Comparison of ENCODE assay signal across 21 cellular contexts in the genomic region with DNA sequence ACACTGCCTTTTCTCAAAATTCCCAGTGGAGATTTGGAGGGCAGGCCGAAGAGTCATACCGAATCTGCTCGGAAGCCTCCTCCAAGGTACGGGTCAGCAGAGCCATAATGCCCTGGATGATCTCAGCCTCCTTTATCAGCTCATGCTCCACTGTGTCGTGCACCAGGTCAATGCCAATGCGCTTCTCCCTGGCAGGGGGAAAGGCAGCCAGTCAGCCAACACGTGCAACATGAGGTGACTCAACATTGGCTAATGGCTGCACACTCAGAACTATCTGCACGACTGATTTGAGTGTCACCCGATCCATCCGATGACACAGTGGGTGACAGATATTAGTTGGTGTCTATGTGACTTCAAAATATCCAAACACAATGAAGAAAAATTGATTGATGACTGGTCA. TPM values are rescaled to one million over a fixed set of nuclear protein-coding genes. Genes with fewer than 3 reads are reported as not detected.
DNase-seq lines count a peak whose midpoint lies in the region; ATAC-seq, FAIRE-seq and TF ChIP-seq lines count a peak whose summit lies in the region.
"Had no signal": no experiment of that assay in that cellular context is flagged by ENCODE, and none has a peak within 500 bp of the region (broad histone marks: within the 10 kb centered on the region; RNA-seq: fewer than 3 reads in every experiment).

No MANE protein-coding gene starts in this region.

- no peaks in the 10 kb centered on the region for H3K79me2 ChIP-seq in PC-3 (ENCODE audit: low read length)

- BruUV-seq in PC-3 (replicated peaks; lab: Mats Ljungman, UMichigan), result no TSS peak

- no peak for TF ChIP-seq CTCF in PC-3 (conservative IDR thresholded peaks at IDR 0.05; ENCODE audit: low read depth, low read length)
- TF ChIP-seq CTCF in bronchial epithelial cell (IDR thresholded peaks at IDR 0.05; ENCODE audit: insufficient read depth, low read length, severe bottlenecking), result no peak
- TF ChIP-seq CTCF in CD4-positive, alpha-beta T cell (IDR thresholded peaks at IDR 0.05), result no peak

- H3K4me3 ChIP-seq in PC-3 (ENCODE audit: low read length), result no peak overlapping the region
- H3K4me3 ChIP-seq in bronchial epithelial cell (ENCODE audit: low read depth, low read length), result no peak overlapping the region
- H3K4me3 ChIP-seq: GM23248, K562 had no signal

- POLR2A ChIA-PET in activated CD4-positive, alpha-beta T cell treated with anti-CD3 and anti-CD28 coated beads for 36 hours (lab: Charles Lee), result no interaction called here
- POLR2A ChIA-PET in PC-3 (lab: Charles Lee; ENCODE audit: unreplicated experiment), result no interaction called here
- POLR2A ChIA-PET in CD4-positive, alpha-beta T cell (lab: Charles Lee), result no interaction called here

- H3K36me3 Mint-ChIP-seq in activated CD4-positive, alpha-beta T cell treated with anti-CD3 and anti-CD28 coated beads for 36 hours (ENCODE audit: low read depth), result no peaks in the 10 kb centered on the region
- no peaks in the 10 kb centered on the region for H3K36me3 Mint-ChIP-seq in activated CD4-positive, alpha-beta T cell treated with anti-CD3 and anti-CD28 coated beads, Interleukin-2, amount 10 ng/mL, durations not matched to agents 24 days and 14 days (ENCODE audit: low read depth)
- no peaks in the 10 kb centered on the region for H3K36me3 Mint-ChIP-seq in CD4-positive, alpha-beta T cell (ENCODE audit: low read depth)

- H2AFZ ChIP-seq in PC-3 (ENCODE audit: low read length), result no peak overlapping the region
- H2AFZ ChIP-seq: GM23248 had no signal

- no peaks in the 10 kb centered on the region for H3K4me1 Mint-ChIP-seq in activated CD4-positive, alpha-beta T cell treated with anti-CD3 and anti-CD28 coated beads for 36 hours
- no peaks in the 10 kb centered on the region for H3K4me1 Mint-ChIP-seq in activated CD4-positive, alpha-beta T cell treated with anti-CD3 and anti-CD28 coated beads, Interleukin-2, amount 10 ng/mL, durations not matched to agents 24 days and 14 days
- no peaks in the 10 kb centered on the region for H3K4me1 Mint-ChIP-seq in CD4-positive, alpha-beta T cell (ENCODE audit: low read depth)
- H3K4me1 Mint-ChIP-seq: H9 had no signal

- no peak overlapping the region for H3K27ac Mint-ChIP-seq in activated CD4-positive, alpha-beta T cell treated with anti-CD3 and anti-CD28 coated beads for 36 hours
- H3K27ac Mint-ChIP-seq in activated CD4-positive, alpha-beta T cell treated with anti-CD3 and anti-CD28 coated beads, Interleukin-2, amount 10 ng/mL, durations not matched to agents 24 days and 14 days, result no peak overlapping the region
- no peak overlapping the region for H3K27ac Mint-ChIP-seq in CD4-positive, alpha-beta T cell
- H3K27ac Mint-ChIP-seq: H9, HFFc6 had no signal

- H3K9me3 Mint-ChIP-seq in activated CD4-positive, alpha-beta T cell treated with anti-CD3 and anti-CD28 coated beads for 36 hours (ENCODE audit: low read depth), result no peaks in the 10 kb centered on the region
- H3K9me3 Mint-ChIP-seq in activated CD4-positive, alpha-beta T cell treated with anti-CD3 and anti-CD28 coated beads, Interleukin-2, amount 10 ng/mL, durations not matched to agents 24 days and 14 days, result no peaks in the 10 kb centered on the region
- no peaks in the 10 kb centered on the region for H3K9me3 Mint-ChIP-seq in CD4-positive, alpha-beta T cell

- H3K27me3 Mint-ChIP-seq in activated CD4-positive, alpha-beta T cell treated with anti-CD3 and anti-CD28 coated beads for 36 hours, result peaks cover 21% of the 10 kb centered on the region
- H3K27me3 Mint-ChIP-seq in activated CD4-positive, alpha-beta T cell treated with anti-CD3 and anti-CD28 coated beads, Interleukin-2, amount 10 ng/mL, durations not matched to agents 24 days and 14 days, result peaks cover 7% of the 10 kb centered on the region
- peaks cover 48% of the 10 kb centered on the region for H3K27me3 Mint-ChIP-seq in CD4-positive, alpha-beta T cell

- H3K9me2 ChIP-seq in PC-3 (replicated peaks; ENCODE audit: low read length), result no peaks in the 10 kb centered on the region

- no peaks in the 10 kb centered on the region for H3K4me1 ChIP-seq in PC-3 (ENCODE audit: insufficient read depth, low read length)

- CTCF ChIA-PET in activated CD4-positive, alpha-beta T cell treated with anti-CD3 and anti-CD28 coated beads for 36 hours (lab: Charles Lee), result no interaction called here
- CTCF ChIA-PET in PC-3 (lab: Charles Lee), result no interaction called here
- CTCF ChIA-PET in CD4-positive, alpha-beta T cell (lab: Charles Lee), result no interaction called here

- H3K27ac ChIP-seq in PC-3 (ENCODE audit: low read length), result no peak overlapping the region
- H3K27ac ChIP-seq in CD4-positive, alpha-beta T cell (ENCODE audit: low read depth, low read length), result no peak overlapping the region
- no peak overlapping the region for H3K27ac ChIP-seq in substantia nigra (ENCODE audit: low read depth, low read length, poor library complexity, severe bottlenecking)
- H3K27ac ChIP-seq: C4-2B, GM23248 had no signal

- intact Hi-C loops in activated CD4-positive, alpha-beta T cell treated with anti-CD3 and anti-CD28 coated beads for 36 hours (cut with DNase I, micrococcal nuclease), result no loop called here
- intact Hi-C loops in activated CD4-positive, alpha-beta T cell treated with anti-CD3 and anti-CD28 coated beads, Interleukin-2, amount 10 ng/mL, durations not matched to agents 24 days and 14 days (cut with micrococcal nuclease), result no loop called here
- intact Hi-C loops in PC-3 (cut with micrococcal nuclease), result no loop called here
- intact Hi-C loops in CD4-positive, alpha-beta T cell (cut with DNase I, micrococcal nuclease), result no loop called here

- DNase-seq in activated CD4-positive, alpha-beta T cell treated with anti-CD3 and anti-CD28 coated beads for 36 hours, result peak; percentile 15
- DNase-seq in activated CD4-positive, alpha-beta T cell treated with anti-CD3 and anti-CD28 coated beads, Interleukin-2, amount 10 ng/mL, durations not matched to agents 24 days and 14 days, result no peak
- DNase-seq in Caki2 (ENCODE audit: low read depth) (peak; percentile 60), PC-3 (peak; percentile 37), bronchial epithelial cell (ENCODE audit: low read depth) (no peak), substantia nigra (lab: John Stamatoyannopoulos, UW) (no peak)
- no peak for DNase-seq in activated CD8-positive, alpha-beta memory T cell treated with anti-CD3 and anti-CD28 coated beads for 24 hours
- DNase-seq in CD4-positive, alpha-beta T cell, result no peak
- DNase-seq: DMS79, GM23248, H9, HFFc6, NCI-H1092, NCI-H1436, NCI-H1930, NCI-H69 had no signal

- H3K4me2 ChIP-seq in PC-3 (ENCODE audit: low read length), result no peak overlapping the region

- no peaks in the 10 kb centered on the region for H3K36me3 ChIP-seq in PC-3 (ENCODE audit: low read depth, low read length)
- no peaks in the 10 kb centered on the region for H3K36me3 ChIP-seq in bronchial epithelial cell (ENCODE audit: control insufficient read depth, insufficient read depth, low read length)

- peak; percentile 96 for FAIRE-seq in bronchial epithelial cell (lab: Jason Lieb, UNC)
- FAIRE-seq: D721Med, K562 had no signal

- H3K27me3 ChIP-seq in PC-3 (ENCODE audit: low read length), result no peaks in the 10 kb centered on the region
- no peaks in the 10 kb centered on the region for H3K27me3 ChIP-seq in bronchial epithelial cell (ENCODE audit: control insufficient read depth, insufficient read depth, low read length)
- H3K27me3 ChIP-seq in CD4-positive, alpha-beta T cell (ENCODE audit: control insufficient read depth, insufficient read depth, low read length), result peaks cover 6% of the 10 kb centered on the region

- no peak overlapping the region for H3K4me3 Mint-ChIP-seq in activated CD4-positive, alpha-beta T cell treated with anti-CD3 and anti-CD28 coated beads for 36 hours
- H3K4me3 Mint-ChIP-seq in activated CD4-positive, alpha-beta T cell treated with anti-CD3 and anti-CD28 coated beads, Interleukin-2, amount 10 ng/mL, durations not matched to agents 24 days and 14 days, result no peak overlapping the region
- H3K4me3 Mint-ChIP-seq in CD4-positive, alpha-beta T cell, result no peak overlapping the region
- H3K4me3 Mint-ChIP-seq: H9, HFFc6 had no signal

- no peaks in the 10 kb centered on the region for H3F3A ChIP-seq in PC-3 (ENCODE audit: low read length, unreplicated experiment)

- peak; percentile 36 for ATAC-seq in activated CD4-positive, alpha-beta T cell treated with anti-CD3 and anti-CD28 coated beads for 36 hours
- no peak for ATAC-seq in PC-3
- no peak for ATAC-seq in CD4-positive, alpha-beta T cell (ENCODE audit: poor library complexity)
- ATAC-seq: K562 had no signal

- no peak overlapping the region for H3K9ac ChIP-seq in PC-3 (ENCODE audit: low read length)
- H3K9ac ChIP-seq: GM23248 had no signal

- H4K20me1 ChIP-seq in PC-3 (ENCODE audit: low read length), result no peaks in the 10 kb centered on the region

- no peaks in the 10 kb centered on the region for H3K9me3 ChIP-seq in PC-3 (ENCODE audit: low read length)
- H3K9me3 ChIP-seq in CD4-positive, alpha-beta T cell (ENCODE audit: control insufficient read depth, low read length), result no peaks in the 10 kb centered on the region

- in situ Hi-C loops in Caki2 (cut with HindIII; ENCODE audit: low pct_unique_long_range_greater_than_20kb, low sequenced_read_pairs), result no loop called here

RNA-seq across cellular contexts. Expression of gene TEKT1, which starts 15.8 kb away (rescaled TPM):
- total RNA-seq in activated CD4-positive, alpha-beta T cell treated with anti-CD3 and anti-CD28 coated beads for 36 hours, result not detected
- not detected in 2 replicates for total RNA-seq in activated CD4-positive, alpha-beta T cell treated with anti-CD3 and anti-CD28 coated beads, Interleukin-2, amount 10 ng/mL, durations not matched to agents 24 days and 14 days
- total RNA-seq in Caki2 (2014; rRNA removed; shearing (Covaris generic); ENCODE audit: low replicate concordance), result not detected in 2 replicates
- not detected in 2 replicates for total RNA-seq in PC-3 (2014; rRNA removed)
- total RNA-seq in bronchial epithelial cell, result not detected in 2 replicates
- not detected for total RNA-seq in CD4-positive, alpha-beta T cell
- total RNA-seq: A172, GM23248, H9, HFFc6, K562, NCI-H460 had no signal

RNA-seq across cellular contexts. Expression of gene FBXO39, which starts 39.8 kb away (rescaled TPM):
- total RNA-seq in activated CD4-positive, alpha-beta T cell treated with anti-CD3 and anti-CD28 coated beads for 36 hours, result under 1 TPM; 0.19 to 0.27 TPM
- total RNA-seq in activated CD4-positive, alpha-beta T cell treated with anti-CD3 and anti-CD28 coated beads, Interleukin-2, amount 10 ng/mL, durations not matched to agents 24 days and 14 days, result 0.26 and 0.36 TPM in 2 replicates
- not detected in 2 replicates for total RNA-seq in Caki2 (2014; rRNA removed; shearing (Covaris generic); ENCODE audit: low replicate concordance)
- total RNA-seq in PC-3 (2014; rRNA removed) (not detected in 2 replicates), bronchial epithelial cell (0.13 TPM in 1 of 2 replicates, not detected in the other)
- under 1 TPM; 0.36 to 0.71 TPM for total RNA-seq in CD4-positive, alpha-beta T cell
- total RNA-seq: A172, H9, HFFc6, K562, NCI-H460 had no signal

RNA-seq across cellular contexts. Expression of gene XAF1, which starts 59.9 kb away (rescaled TPM):
- 10 to 100 TPM; 47.7 to 48.6 TPM for total RNA-seq in activated CD4-positive, alpha-beta T cell treated with anti-CD3 and anti-CD28 coated beads for 36 hours
- total RNA-seq in activated CD4-positive, alpha-beta T cell treated with anti-CD3 and anti-CD28 coated beads, Interleukin-2, amount 10 ng/mL, durations not matched to agents 24 days and 14 days, result 34.1 and 37.6 TPM in 2 replicates
- total RNA-seq in Caki2 (2014; rRNA removed; shearing (Covaris generic); ENCODE audit: low replicate concordance), result not detected in 2 replicates
- not detected in 2 replicates for total RNA-seq in PC-3 (2014; rRNA removed)
- under 0.01 and 0.53 TPM in 2 replicates for total RNA-seq in bronchial epithelial cell
- total RNA-seq in CD4-positive, alpha-beta T cell, result 10 to 100 TPM; 24.9 to 26.2 TPM
- total RNA-seq: A172, H9, NCI-H460 had no signal

Comparison
In these comparisons a context has a peak if more than half of its experiments do, and no peak if none do; other contexts are left out.
1. DNase-seq: peak in activated CD4-positive, alpha-beta T cell treated with anti-CD3 and anti-CD28 coated beads for 36 hours (single experiment), Caki2 (single experiment) and PC-3 (single experiment); none in activated CD4-positive, alpha-beta T cell treated with anti-CD3 and anti-CD28 coated beads, Interleukin-2, amount 10 ng/mL, durations not matched to agents 24 days and 14 days (single experiment), bronchial epithelial cell (single experiment), activated CD8-positive, alpha-beta memory T cell treated with anti-CD3 and anti-CD28 coated beads for 24 hours (single experiment), CD4-positive, alpha-beta T cell (0 of 10) and substantia nigra (0 of 49).
2. RNA of gene XAF1, which starts 59.9 kb away (total RNA-seq): 47.7 to 48.6 TPM in activated CD4-positive, alpha-beta T cell treated with anti-CD3 and anti-CD28 coated beads for 36 hours, 34.1 to 37.6 TPM in activated CD4-positive, alpha-beta T cell treated with anti-CD3 and anti-CD28 coated beads, Interleukin-2, amount 10 ng/mL, durations not matched to agents 24 days and 14 days and 24.9 to 26.2 TPM in CD4-positive, alpha-beta T cell; under 0.01 to 0.53 TPM in bronchial epithelial cell, not detected in Caki2 and not detected in PC-3; every median in the first group is over 10 times any median in the second.